Comparison of ENCODE assay signal across 8 cellular contexts in genomic region chr18:32470713-32471633, GRCh38. TPM values are rescaled to one million over a fixed set of nuclear protein-coding genes. Genes with fewer than 3 reads are reported as not detected.
DNase-seq lines count a peak whose midpoint lies in the region; TF ChIP-seq lines count a peak whose summit lies in the region.

GAREM1 (minus strand) TSS chr18:32470882; CDS start chr18:32470428, 454 bp downstream.

- DNase-seq in EL: peak; percentile 88
- peak; percentile 73 for DNase-seq in GOT3 (lab: John Stamatoyannopoulos, UW)
- DNase-seq in RWPE1 (ENCODE audit: low spot score): peak; percentile 76
- peak; percentile 64 for DNase-seq in activated effector memory CD4-positive, alpha-beta T cell treated with Interleukin-2 at 50 U/mL for 16 hours
- peak; percentile 98 for DNase-seq in fibroblast of the aortic adventitia (ENCODE audit: low read depth)

- H3K4me3 Mint-ChIP-seq in nephron: peak within 1 kb of the TSS; percentile 87 to 98 (median 96)
- H3K4me3 Mint-ChIP-seq in stimulated activated naive CD8-positive, alpha-beta T cell treated with anti-CD3 and anti-CD28 coated beads, Interleukin-15, Interleukin-2, amounts not matched to agents 100 ng/mL and 50 ng/mL, for 24 hours: peak within 1 kb of the TSS; percentile 75

- TF ChIP-seq CTCF in LNCAP (IDR thresholded peaks at IDR 0.05) (peak; percentile 80), RWPE1 (conservative IDR thresholded peaks at IDR 0.05; ENCODE audit: low read depth) (peak; percentile 89), fibroblast of the aortic adventitia (IDR thresholded peaks at IDR 0.05; ENCODE audit: insufficient read depth, low read length) (peak; percentile 71), nephron (IDR thresholded peaks at IDR 0.05; ENCODE audit: unreplicated experiment in 3 of 3) (peak; percentile 73 to 75 (median 74))

- CTCF ChIA-PET in RWPE1 (lab: Yijun Ruan, JAX): interaction anchor here (0.5 to 2.3 kb wide), 15 partner anchors 22 to 545 kb away, joined by 3 to 11 read pairs (median 3); no protein-coding TSS in a partner anchor

- H3K4me3 ChIP-seq in fibroblast of the aortic adventitia (ENCODE audit: low read depth, low read length): peak within 1 kb of the TSS; percentile 81

- H3K36me3 Mint-ChIP-seq in nephron (ENCODE audit: low read depth): no peaks in the 10 kb centered on the region
- no peaks in the 10 kb centered on the region for H3K36me3 Mint-ChIP-seq in stimulated activated naive CD8-positive, alpha-beta T cell treated with anti-CD3 and anti-CD28 coated beads, Interleukin-15, Interleukin-2, amounts not matched to agents 100 ng/mL and 50 ng/mL, for 24 hours (ENCODE audit: low read depth)

- H3K27ac Mint-ChIP-seq in nephron: peak within 1 kb of the TSS; percentile 46 to 88 (median 84)
- no peak within 1 kb of the TSS for H3K27ac Mint-ChIP-seq in stimulated activated naive CD8-positive, alpha-beta T cell treated with anti-CD3 and anti-CD28 coated beads, Interleukin-15, Interleukin-2, amounts not matched to agents 100 ng/mL and 50 ng/mL, for 24 hours

- H3K4me1 Mint-ChIP-seq in nephron: peaks cover 16% of the 10 kb centered on the region
- H3K4me1 Mint-ChIP-seq in stimulated activated naive CD8-positive, alpha-beta T cell treated with anti-CD3 and anti-CD28 coated beads, Interleukin-15, Interleukin-2, amounts not matched to agents 100 ng/mL and 50 ng/mL, for 24 hours (ENCODE audit: low read depth): peaks cover 26% of the 10 kb centered on the region

- H3K9me3 Mint-ChIP-seq in nephron: no peaks in the 10 kb centered on the region
- H3K9me3 Mint-ChIP-seq in stimulated activated naive CD8-positive, alpha-beta T cell treated with anti-CD3 and anti-CD28 coated beads, Interleukin-15, Interleukin-2, amounts not matched to agents 100 ng/mL and 50 ng/mL, for 24 hours: no peaks in the 10 kb centered on the region

- peaks cover 13% of the 10 kb centered on the region for H3K27me3 Mint-ChIP-seq in nephron (ENCODE audit: low read depth)
- peaks cover 69% of the 10 kb centered on the region for H3K27me3 Mint-ChIP-seq in stimulated activated naive CD8-positive, alpha-beta T cell treated with anti-CD3 and anti-CD28 coated beads, Interleukin-15, Interleukin-2, amounts not matched to agents 100 ng/mL and 50 ng/mL, for 24 hours

- POLR2A ChIA-PET in RWPE1 (lab: Yijun Ruan, JAX; ENCODE audit: low non-redundant PET): no interaction called here

- H3K27ac ChIP-seq in RWPE1: peak within 1 kb of the TSS; percentile 89

RNA-seq across cellular contexts. Expression of gene GAREM1, which starts in this region (rescaled TPM):
- total RNA-seq in fibroblast of the aortic adventitia (ENCODE audit: low replicate concordance): 2.4 and 5.5 TPM in 2 replicates

Comparison
In these comparisons a context has a peak if more than half of its experiments do, and no peak if none do; other contexts are left out.
1. Peak in every context shown above with its lines: DNase-seq, H3K4me3 ChIP-seq and H3K27ac ChIP-seq.